Comparison of ENCODE assay signal across 8 cellular contexts in the genomic region with DNA sequence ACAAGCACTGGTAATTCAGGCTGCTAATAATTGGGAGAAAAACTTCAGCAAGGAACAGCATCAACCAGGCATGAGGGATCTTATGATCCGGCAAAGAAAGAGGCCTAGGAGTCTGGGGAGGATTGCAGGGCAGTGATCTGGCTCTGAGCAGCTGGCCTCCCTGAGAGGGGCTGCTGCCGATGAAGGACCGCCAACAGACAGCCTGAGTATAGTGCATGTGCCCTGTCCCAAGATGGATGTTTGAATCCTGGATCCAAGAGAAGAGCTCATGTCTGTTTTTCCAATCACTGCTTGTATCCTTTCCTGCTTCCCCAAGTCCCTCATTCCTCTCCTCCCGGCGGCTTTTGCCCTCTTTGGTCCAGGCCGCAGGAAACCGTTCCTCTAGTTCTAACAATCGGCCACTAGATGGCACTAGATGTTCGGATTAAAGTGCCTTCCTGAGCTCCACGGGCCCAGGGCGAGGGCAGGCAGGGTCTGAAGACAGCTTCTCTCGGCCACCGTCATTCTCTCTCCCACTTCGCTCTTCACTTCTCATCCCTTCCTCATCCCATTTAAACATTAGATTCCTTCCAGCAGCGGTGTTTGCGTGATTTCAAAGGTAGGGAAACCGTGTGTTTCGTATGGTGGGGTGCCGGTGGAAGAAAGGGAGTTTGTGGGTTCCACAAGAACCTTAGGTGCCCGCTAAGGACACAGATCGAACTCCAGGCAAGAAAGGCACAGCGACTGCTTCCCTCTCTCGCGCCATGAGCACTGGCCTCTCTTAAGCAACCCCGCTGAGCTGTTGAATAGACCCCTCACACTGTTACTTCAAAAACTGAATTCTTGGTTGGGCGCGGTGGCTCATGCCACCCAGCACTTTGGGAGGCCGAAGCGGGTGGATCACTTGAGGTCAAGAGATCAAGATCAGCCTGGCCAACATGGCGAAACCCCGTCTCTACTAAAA.
DNase-seq lines count a peak whose midpoint lies in the region; ATAC-seq and TF ChIP-seq lines count a peak whose summit lies in the region.

No MANE protein-coding gene starts in this region.

- H3K4me1 Mint-ChIP-seq in CD14-positive monocyte (peaks cover 4% of the 10 kb centered on the region), memory B cell (peaks cover 4% of the 10 kb centered on the region)

- DNase-seq in CD14-positive monocyte (ENCODE audit: low spot score), result no peak
- peak; percentile 90 for DNase-seq in NCI-H2227 (lab: John Stamatoyannopoulos, UW; ENCODE audit: unreplicated experiment)
- DNase-seq in effector CD8-positive, alpha-beta T cell (lab: John Stamatoyannopoulos, UW), result peak; percentile 2
- peak; percentile 22 to 39 for DNase-seq in memory B cell (ENCODE audit: low spot score in 2 of 2)
- peak; percentile 19 for DNase-seq in stimulated activated CD8-positive, alpha-beta memory T cell treated with anti-CD3 and anti-CD28 coated beads, Interleukin-7, amount 100 ng/mL, for 24 hours (ENCODE audit: low read depth)

- H3K9me3 Mint-ChIP-seq in CD14-positive monocyte, result peaks cover 0 to 5% (median 3%) of the 10 kb centered on the region in 7 donors
- no peaks in the 10 kb centered on the region for H3K9me3 Mint-ChIP-seq in memory B cell

- H3K36me3 Mint-ChIP-seq in CD14-positive monocyte (no peaks in the 10 kb centered on the region), memory B cell (no peaks in the 10 kb centered on the region)

- intact Hi-C loops in CD14-positive monocyte (cut with micrococcal nuclease), result loop anchor here (5.0 to 10.0 kb wide), 2 partner anchors 600 to 603 kb away; no protein-coding TSS in a partner anchor

- H3K4me3 Mint-ChIP-seq in CD14-positive monocyte, result peak overlapping the region in 1 of 2 donors; percentile 58
- H3K4me3 Mint-ChIP-seq in memory B cell, result no peak overlapping the region

- H3K27ac Mint-ChIP-seq in CD14-positive monocyte (no peak overlapping the region), memory B cell (no peak overlapping the region)

- H3K27me3 Mint-ChIP-seq in CD14-positive monocyte (ENCODE audit: low read depth in 3 of 3) (peaks cover 2 to 7% (median 3%) of the 10 kb centered on the region in 3 donors), memory B cell (no peaks in the 10 kb centered on the region)

- ATAC-seq in GM18907 (IDR thresholded peaks at IDR 0.05; ENCODE audit: unreplicated experiment), result peak; percentile 89
- peak; percentile 94 for ATAC-seq in HG03159 (IDR thresholded peaks at IDR 0.05; ENCODE audit: unreplicated experiment)
- peak; percentile 61 to 67 for ATAC-seq in activated CD4-positive, CD25-positive, alpha-beta regulatory T cell treated with anti-CD3 and anti-CD28 coated beads, Interleukin-2, amount 50 U/mL, for 24 hours
- ATAC-seq in memory B cell (ENCODE audit: low read depth), result peak; percentile 59

- peak; percentile 80 for TF ChIP-seq CTCF in CD14-positive monocyte (IDR thresholded peaks at IDR 0.05)
